In genomic region chr6:20789162-20789561, GRCh38 we compare ENCODE assay signal across 11 cellular contexts.
DNase-seq lines count a peak whose midpoint lies in the region; ATAC-seq and TF ChIP-seq lines count a peak whose summit lies in the region.
"Had no signal": no experiment of that assay in that cellular context is flagged by ENCODE, and none has a peak within 500 bp of the region (broad histone marks: within the 10 kb centered on the region; RNA-seq: fewer than 3 reads in every experiment).

No MANE protein-coding gene starts in this region.

- POLR2A ChIA-PET in activated CD4-positive, alpha-beta memory T cell treated with anti-CD3 and anti-CD28 coated beads for 36 hours (lab: Charles Lee) = no interaction called here

- DNase-seq in Ammon's horn (ENCODE audit: low spot score) (peak; percentile 5), cardiac fibroblast (ENCODE audit: low read depth in 2 of 2) (peak; percentile 39 to 65), left lobe of liver (ENCODE audit: low spot score) (no peak), SKM-1 treated with dmso at 0.1 percent for 144 hours (lab: John Stamatoyannopoulos, UW; ENCODE audit: unreplicated experiment) (no peak)
- DNase-seq in activated CD4-positive, alpha-beta memory T cell treated with anti-CD3 and anti-CD28 coated beads for 36 hours = no peak
- DNase-seq: activated CD8-positive, alpha-beta memory T cell treated with anti-CD3 and anti-CD28 coated beads, Interleukin-2, amount 10 ng/mL, durations not matched to agents 7 days and 5 days; gastrocnemius medialis; T-helper 2 cell had no signal

- ATAC-seq in left lobe of liver = peak; percentile 53
- ATAC-seq in HG02884 (IDR thresholded peaks at IDR 0.05; ENCODE audit: unreplicated experiment) = no peak
- ATAC-seq in GM21381 (IDR thresholded peaks at IDR 0.05; ENCODE audit: unreplicated experiment) = no peak
- ATAC-seq: activated CD8-positive, alpha-beta memory T cell treated with anti-CD3 and anti-CD28 coated beads, Interleukin-2, amount 10 ng/mL, durations not matched to agents 7 days and 5 days; gastrocnemius medialis had no signal

- H3K36me3 Mint-ChIP-seq in activated CD4-positive, alpha-beta memory T cell treated with anti-CD3 and anti-CD28 coated beads for 36 hours = peaks cover 12% of the 10 kb centered on the region

- no peak overlapping the region for H3K4me3 ChIP-seq in cardiac fibroblast (replicated peaks in 1 of 2; ENCODE audit: low read depth in 2 of 2, low read length in 2 of 2)
- H3K4me3 ChIP-seq: gastrocnemius medialis had no signal

- CTCF ChIA-PET in activated CD4-positive, alpha-beta memory T cell treated with anti-CD3 and anti-CD28 coated beads for 36 hours (lab: Charles Lee) = interaction anchor here (0.8 kb wide), 1 partner anchor 800 kb away, joined by 3 read pairs; no protein-coding TSS in a partner anchor

- H3K9me3 Mint-ChIP-seq in activated CD4-positive, alpha-beta memory T cell treated with anti-CD3 and anti-CD28 coated beads for 36 hours = no peaks in the 10 kb centered on the region

- TF ChIP-seq CTCF in cardiac fibroblast (IDR thresholded peaks at IDR 0.05; ENCODE audit: low read depth, low read length) = no peak

- no peak overlapping the region for H3K27ac Mint-ChIP-seq in activated CD4-positive, alpha-beta memory T cell treated with anti-CD3 and anti-CD28 coated beads for 36 hours
- H3K27ac Mint-ChIP-seq: activated CD8-positive, alpha-beta memory T cell treated with anti-CD3 and anti-CD28 coated beads, Interleukin-2, amount 10 ng/mL, durations not matched to agents 7 days and 5 days had no signal

- no peaks in the 10 kb centered on the region for H3K4me1 Mint-ChIP-seq in activated CD4-positive, alpha-beta memory T cell treated with anti-CD3 and anti-CD28 coated beads for 36 hours (ENCODE audit: low read depth)

- H3K27me3 Mint-ChIP-seq in activated CD4-positive, alpha-beta memory T cell treated with anti-CD3 and anti-CD28 coated beads for 36 hours = no peaks in the 10 kb centered on the region
- H3K27me3 Mint-ChIP-seq: activated CD8-positive, alpha-beta memory T cell treated with anti-CD3 and anti-CD28 coated beads, Interleukin-2, amount 10 ng/mL, durations not matched to agents 7 days and 5 days had no signal

- intact Hi-C loops in activated CD4-positive, alpha-beta memory T cell treated with anti-CD3 and anti-CD28 coated beads for 36 hours (cut with micrococcal nuclease) = no loop called here

- peak; percentile 24; the same call in 1 of the 2 replicates for TF ChIP-seq RAD21 in Ishikawa (IDR thresholded peaks at IDR 0.05; ENCODE audit: low read depth)

- H3K4me3 Mint-ChIP-seq in activated CD4-positive, alpha-beta memory T cell treated with anti-CD3 and anti-CD28 coated beads for 36 hours = no peak overlapping the region
- H3K4me3 Mint-ChIP-seq: activated CD8-positive, alpha-beta memory T cell treated with anti-CD3 and anti-CD28 coated beads, Interleukin-2, amount 10 ng/mL, durations not matched to agents 7 days and 5 days had no signal

- TF ChIP-seq EP300 in Ishikawa (IDR thresholded peaks at IDR 0.05; ENCODE audit: borderline replicate concordance) = no peak

TF ChIP-seq in Ishikawa, 13 proteins besides CTCF, POLR2A, EP300 and RAD21:
- no peak for TF ChIP-seq CEBPB (IDR thresholded peaks at IDR 0.05)
- TF ChIP-seq TCF12 (IDR thresholded peaks at IDR 0.05; ENCODE audit: low read depth) = no peak
- TF ChIP-seq USF1 (IDR thresholded peaks at IDR 0.05) = no peak
- TF ChIP-seq MAX (IDR thresholded peaks at IDR 0.05) = no peak
- TF ChIP-seq NFIC (IDR thresholded peaks at IDR 0.05) = no peak
- no peak for TF ChIP-seq EGR1 (IDR thresholded peaks at IDR 0.05)
- TF ChIP-seq FOXM1 (IDR thresholded peaks at IDR 0.05; ENCODE audit: borderline replicate concordance, low read depth) = no peak
- no peak for TF ChIP-seq YY1 (IDR thresholded peaks at IDR 0.05; ENCODE audit: low read depth)
- no peak for TF ChIP-seq ZBTB7A (IDR thresholded peaks at IDR 0.05; ENCODE audit: low read depth)
- TF ChIP-seq TEAD4 (IDR thresholded peaks at IDR 0.05) = no peak
- no peak for TF ChIP-seq TAF1 (IDR thresholded peaks at IDR 0.05; ENCODE audit: low read depth)
- no peak for TF ChIP-seq REST (IDR thresholded peaks at IDR 0.05; ENCODE audit: low read depth)

Comparison
In these comparisons a context has a peak if more than half of its experiments do, and no peak if none do; other contexts are left out.
1. DNase-seq: peak in Ammon's horn (single experiment) and cardiac fibroblast (2 of 2); none in left lobe of liver (single experiment), activated CD4-positive, alpha-beta memory T cell treated with anti-CD3 and anti-CD28 coated beads for 36 hours (single experiment) and SKM-1 treated with dmso at 0.1 percent for 144 hours (single experiment).